In the genomic region with DNA sequence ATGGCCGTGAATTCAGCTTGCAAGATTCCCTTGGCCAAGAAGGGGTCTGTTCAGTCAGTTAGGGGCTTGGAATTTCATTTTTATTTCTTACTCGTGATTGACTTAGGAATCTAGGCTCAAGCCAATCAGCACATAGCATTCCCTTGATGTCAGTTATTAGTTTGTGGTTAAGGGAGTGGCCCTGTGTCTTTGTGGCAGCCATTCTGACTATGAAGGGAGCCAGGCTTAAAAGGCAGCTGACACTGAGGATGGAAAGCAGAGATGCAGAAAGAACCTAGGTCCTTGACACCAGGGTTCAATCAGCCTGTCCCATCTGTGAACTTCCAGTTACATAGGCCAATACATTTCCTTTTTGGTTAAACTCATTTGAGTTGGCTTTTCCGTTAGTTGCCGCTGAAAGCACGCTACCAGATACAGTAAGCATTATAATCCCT, we compare ENCODE assay signal across 11 cellular contexts. TPM values are rescaled to one million over a fixed set of nuclear protein-coding genes. Genes with fewer than 3 reads are reported as not detected.
DNase-seq lines count a peak whose midpoint lies in the region; ATAC-seq, FAIRE-seq and TF ChIP-seq lines count a peak whose summit lies in the region.
"Had no signal": no experiment of that assay in that cellular context is flagged by ENCODE, and none has a peak within 500 bp of the region (broad histone marks: within the 10 kb centered on the region; RNA-seq: fewer than 3 reads in every experiment).

No MANE protein-coding gene starts in this region.

- peak in 1 of 2 donors; percentile 39 for DNase-seq in cardiac muscle cell (ENCODE audit: low read depth in 1 of 2, low spot score in 1 of 2)
- DNase-seq in Right ventricle myocardium superior, result no peak
- no peak for DNase-seq in RWPE2 (ENCODE audit: low spot score)
- DNase-seq in fibroblast of peridontal ligament (ENCODE audit: extremely low read depth), result peak; percentile 80
- DNase-seq in type B pancreatic cell (ENCODE audit: extremely low spot score, unreplicated experiment), result no peak
- no peak for DNase-seq in GM12891 (ENCODE audit: insufficient read length, low spot score)
- DNase-seq: C1 segment of cervical spinal cord, NCI-H1105 had no signal

- H3K4me3 ChIP-seq in cardiac muscle cell (no peak overlapping the region), RWPE2 (ENCODE audit: severe bottlenecking) (no peak overlapping the region)

- peaks cover 31% of the 10 kb centered on the region for H3K4me1 Mint-ChIP-seq in type B pancreatic cell (ENCODE audit: unreplicated experiment)

- FAIRE-seq in GM12891 (lab: Jason Lieb, UNC), result no peak

- no peaks in the 10 kb centered on the region for H3K9me3 ChIP-seq in cardiac muscle cell (ENCODE audit: low read depth)
- no peaks in the 10 kb centered on the region for H3K9me3 ChIP-seq in RWPE2 (ENCODE audit: severe bottlenecking)

- no peaks in the 10 kb centered on the region for H3K27me3 Mint-ChIP-seq in type B pancreatic cell

- no peaks in the 10 kb centered on the region for H3K36me3 ChIP-seq in cardiac muscle cell
- H3K36me3 ChIP-seq in RWPE2 (ENCODE audit: low read depth), result no peaks in the 10 kb centered on the region

- no peak for TF ChIP-seq POLR2A in GM12891 (IDR thresholded peaks at IDR 0.05; ENCODE audit: low read depth, low read length)

- no peaks in the 10 kb centered on the region for H3K36me3 Mint-ChIP-seq in type B pancreatic cell

- intact Hi-C loops in Right ventricle myocardium superior (cut with DNase I), result no loop called here

- peak overlapping the region; percentile 77 for H3K4me3 Mint-ChIP-seq in type B pancreatic cell

- H3K9me3 Mint-ChIP-seq in type B pancreatic cell, result no peaks in the 10 kb centered on the region
- H3K9me3 Mint-ChIP-seq: T-helper 2 cell treated with Interferon-gamma antibody and Interleukin-4, amounts not matched to agents 5 μg/mL and 100 μg/mL, for 36 hours had no signal

- H3K27me3 ChIP-seq in cardiac muscle cell (no peaks in the 10 kb centered on the region), RWPE2 (ENCODE audit: insufficient read depth, poor library complexity, severe bottlenecking) (no peaks in the 10 kb centered on the region)

- no peak for ATAC-seq in Right ventricle myocardium superior (ENCODE audit: poor library complexity)
- ATAC-seq in RWPE2 (ENCODE audit: low read depth), result peak; percentile 71
- no peak for ATAC-seq in GM21423 (IDR thresholded peaks at IDR 0.05; ENCODE audit: unreplicated experiment)
- no peak for ATAC-seq in GM21515 (IDR thresholded peaks at IDR 0.05; ENCODE audit: unreplicated experiment)

- peak overlapping the region; percentile 16 for H3K27ac ChIP-seq in cardiac muscle cell
- H3K27ac ChIP-seq in RWPE2 (ENCODE audit: poor library complexity, severe bottlenecking), result peak overlapping the region; percentile 13

- peak overlapping the region; percentile 100 for H3K27ac Mint-ChIP-seq in type B pancreatic cell
- H3K27ac Mint-ChIP-seq: T-helper 2 cell treated with Interferon-gamma antibody and Interleukin-4, amounts not matched to agents 5 μg/mL and 100 μg/mL, for 36 hours had no signal

- peaks cover 14% of the 10 kb centered on the region for H3K4me1 ChIP-seq in cardiac muscle cell (ENCODE audit: low read depth)
- H3K4me1 ChIP-seq in RWPE2 (ENCODE audit: insufficient read depth, poor library complexity, severe bottlenecking), result peaks cover 17% of the 10 kb centered on the region

- no peak for TF ChIP-seq CTCF in cardiac muscle cell (IDR thresholded peaks at IDR 0.05; ENCODE audit: low read depth, low read length)
- no peak for TF ChIP-seq CTCF in RWPE2 (IDR thresholded peaks at IDR 0.05; ENCODE audit: poor library complexity, severe bottlenecking)
- no peak for TF ChIP-seq CTCF in type B pancreatic cell (conservative IDR thresholded peaks at IDR 0.05)

TF ChIP-seq in GM12891, 5 proteins besides CTCF, POLR2A, EP300 and RAD21:
- TF ChIP-seq TAF1 (IDR thresholded peaks at IDR 0.05; ENCODE audit: low read depth, low read length) (no peak), PAX5 (IDR thresholded peaks at IDR 0.05; ENCODE audit: insufficient read depth, low read length, severe bottlenecking) (no peak), SPI1 (IDR thresholded peaks at IDR 0.05; ENCODE audit: low read depth, low read length) (no peak), POU2F2 (IDR thresholded peaks at IDR 0.05; ENCODE audit: low read depth, low read length) (no peak), POLR2AphosphoS5 (IDR thresholded peaks at IDR 0.05; ENCODE audit: low read depth, low read length) (no peak)

RNA-seq across cellular contexts. Expression of gene MCUR1, which starts 48.1 kb away (rescaled TPM):
- total RNA-seq in cardiac muscle cell (13.8 and 20.2 TPM in 2 replicates), Right ventricle myocardium superior (35.7 TPM), type B pancreatic cell (ENCODE audit: low replicate concordance) (25.3 and 31.6 TPM in 2 replicates)
- polyA plus RNA-seq in cardiac muscle cell, result 44.7 and 51.6 TPM in 2 replicates
- 8.5 TPM for polyA plus RNA-seq in GM12891 (2012; ENCODE audit: low read depth, missing spikeins)

RNA-seq across cellular contexts. Expression of gene RANBP9, which starts 54.6 kb away (rescaled TPM):
- total RNA-seq in cardiac muscle cell, result 32.3 and 35.2 TPM in 2 replicates
- 42.4 and 55.4 TPM in 2 replicates for polyA plus RNA-seq in cardiac muscle cell
- 29.9 TPM for total RNA-seq in Right ventricle myocardium superior
- 40.4 and 43.4 TPM in 2 replicates for total RNA-seq in type B pancreatic cell (ENCODE audit: low replicate concordance)
- polyA plus RNA-seq in GM12891 (2012; ENCODE audit: low read depth, missing spikeins), result 19.3 TPM
